In the genomic region with DNA sequence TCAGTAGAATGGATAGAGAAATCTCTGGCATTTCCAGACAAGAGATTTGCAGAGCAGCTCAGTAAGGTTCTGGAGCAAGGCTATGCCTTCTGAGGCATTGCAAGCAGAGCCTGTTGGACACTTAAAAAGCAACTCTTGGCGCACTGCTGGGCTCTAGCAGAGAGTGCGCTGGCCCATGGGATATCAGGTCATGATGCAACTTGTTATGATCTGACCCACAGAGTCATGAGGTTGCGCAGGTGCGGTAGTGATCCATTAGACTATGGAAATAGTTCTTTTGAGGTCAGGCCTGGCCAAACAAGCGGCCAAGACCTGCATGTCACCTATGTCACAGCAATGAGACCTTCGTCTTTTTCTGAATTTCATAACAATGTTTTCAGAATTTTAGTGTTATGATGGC, we compare ENCODE assay signal across 20 cellular contexts.
A peak's percentile ranks its signal among the peaks of the same experiment; 100 is the strongest.
DNase-seq lines count a peak whose midpoint lies in the region; TF ChIP-seq lines count a peak whose summit lies in the region.
"Had no signal": no experiment of that assay in that cellular context is flagged by ENCODE, and none has a peak within 500 bp of the region (broad histone marks: within the 10 kb centered on the region; RNA-seq: fewer than 3 reads in every experiment).

No MANE protein-coding gene starts in this region.

- no peaks in the 10 kb centered on the region for H3K36me3 ChIP-seq in skeletal muscle satellite cell (ENCODE audit: insufficient read depth, low read length)
- no peaks in the 10 kb centered on the region for H3K36me3 ChIP-seq in hepatocyte (replicated peaks; ENCODE audit: insufficient read depth, low read depth)
- H3K36me3 ChIP-seq: neural progenitor cell, thoracic aorta had no signal

- peak overlapping the region; percentile 85 for H3K9ac ChIP-seq in skeletal muscle satellite cell (ENCODE audit: low read depth, low read length)
- H3K9ac ChIP-seq: neural progenitor cell had no signal

- H2AFZ ChIP-seq in hepatocyte: no peak overlapping the region
- H2AFZ ChIP-seq: neural progenitor cell had no signal

- H3K9me3 ChIP-seq in skeletal muscle satellite cell (replicated peaks; ENCODE audit: low read length) (no peaks in the 10 kb centered on the region), hepatocyte (ENCODE audit: low read depth) (no peaks in the 10 kb centered on the region)
- H3K9me3 ChIP-seq: mucosa of descending colon, thoracic aorta had no signal

- peaks cover 21% of the 10 kb centered on the region for H3K36me3 Mint-ChIP-seq in HFFc6 (ENCODE audit: low read depth)
- no peaks in the 10 kb centered on the region for H3K36me3 Mint-ChIP-seq in activated T-helper 1 cell treated with anti-CD3 and anti-CD28 coated beads, Interleukin-12 subunit alpha, Interleukin-12 subunit beta, Interleukin-2, Interleukin-4 antibody, amounts not matched to agents 30 ng/mL and 10 ng/mL and 1 ng/mL, durations not matched to agents 14 hours and 24 hours and 36 hours (ENCODE audit: low read depth)
- H3K36me3 Mint-ChIP-seq: neural progenitor cell; stimulated activated effector memory CD8-positive, alpha-beta T cell treated with anti-CD3 and anti-CD28 coated beads, Interleukin-12 subunit alpha, Interleukin-12 subunit beta, amount 100 ng/mL, for 72 hours had no signal

- no peak overlapping the region for H3K4me3 Mint-ChIP-seq in HFFc6
- no peak overlapping the region for H3K4me3 Mint-ChIP-seq in activated T-helper 1 cell treated with anti-CD3 and anti-CD28 coated beads, Interleukin-12 subunit alpha, Interleukin-12 subunit beta, Interleukin-2, Interleukin-4 antibody, amounts not matched to agents 30 ng/mL and 10 ng/mL and 1 ng/mL, durations not matched to agents 14 hours and 24 hours and 36 hours
- H3K4me3 Mint-ChIP-seq: activated CD4-positive, alpha-beta T cell treated with anti-CD3 and anti-CD28 coated beads, Interleukin-2, amount 10 ng/mL, durations not matched to agents 24 days and 14 days; B cell; neural progenitor cell; stimulated activated effector memory CD8-positive, alpha-beta T cell treated with anti-CD3 and anti-CD28 coated beads, Interleukin-12 subunit alpha, Interleukin-12 subunit beta, amount 100 ng/mL, for 72 hours had no signal

- DNase-seq in HFFc6: no peak
- DNase-seq in amniotic epithelial cell (ENCODE audit: low read depth): peak; percentile 13
- DNase-seq in fibroblast of the aortic adventitia (ENCODE audit: low read depth): peak; percentile 14
- no peak for DNase-seq in activated T-helper 1 cell treated with anti-CD3 and anti-CD28 coated beads, Interleukin-12 subunit alpha, Interleukin-12 subunit beta, Interleukin-2, Interleukin-4 antibody, amounts not matched to agents 30 ng/mL and 10 ng/mL and 1 ng/mL, durations not matched to agents 14 hours and 24 hours and 36 hours (ENCODE audit: low spot score)
- no peak for DNase-seq in effector CD4-positive, alpha-beta T cell
- no peak for DNase-seq in hepatocyte (ENCODE audit: low spot score)
- DNase-seq: activated CD4-positive, alpha-beta T cell treated with anti-CD3 and anti-CD28 coated beads, Interleukin-2, amount 10 ng/mL, durations not matched to agents 24 days and 14 days; activated effector memory CD4-positive, alpha-beta T cell treated with anti-CD3 and anti-CD28 coated beads, Interleukin-2, amount 50 U/mL, for 16 hours; cerebellar nuclear complex; foreskin melanocyte; GOT3; NCI-H1105; NCI-H2081 treated with DMSO at 0.1 percent for 48 hours; NCI-H524 had no signal

- H3K27ac ChIP-seq in hepatocyte: no peak overlapping the region
- H3K27ac ChIP-seq: neural progenitor cell had no signal

- H3K4me1 ChIP-seq in skeletal muscle satellite cell (ENCODE audit: control insufficient read depth, insufficient read depth, low read length) (peaks cover 51% of the 10 kb centered on the region), hepatocyte (ENCODE audit: insufficient read depth) (peaks cover 3% of the 10 kb centered on the region)
- H3K4me1 ChIP-seq: neural progenitor cell had no signal

- H3K79me2 ChIP-seq in hepatocyte: no peaks in the 10 kb centered on the region

- H3K9me3 Mint-ChIP-seq in HFFc6: no peaks in the 10 kb centered on the region
- no peaks in the 10 kb centered on the region for H3K9me3 Mint-ChIP-seq in activated T-helper 1 cell treated with anti-CD3 and anti-CD28 coated beads, Interleukin-12 subunit alpha, Interleukin-12 subunit beta, Interleukin-2, Interleukin-4 antibody, amounts not matched to agents 30 ng/mL and 10 ng/mL and 1 ng/mL, durations not matched to agents 14 hours and 24 hours and 36 hours
- H3K9me3 Mint-ChIP-seq: activated CD4-positive, alpha-beta T cell treated with anti-CD3 and anti-CD28 coated beads, Interleukin-2, amount 10 ng/mL, durations not matched to agents 24 days and 14 days; neural progenitor cell; stimulated activated effector memory CD8-positive, alpha-beta T cell treated with anti-CD3 and anti-CD28 coated beads, Interleukin-12 subunit alpha, Interleukin-12 subunit beta, amount 100 ng/mL, for 72 hours had no signal

- peaks cover 73% of the 10 kb centered on the region for H3K4me1 Mint-ChIP-seq in HFFc6 (ENCODE audit: low read depth)
- H3K4me1 Mint-ChIP-seq in activated T-helper 1 cell treated with anti-CD3 and anti-CD28 coated beads, Interleukin-12 subunit alpha, Interleukin-12 subunit beta, Interleukin-2, Interleukin-4 antibody, amounts not matched to agents 30 ng/mL and 10 ng/mL and 1 ng/mL, durations not matched to agents 14 hours and 24 hours and 36 hours (ENCODE audit: low read depth): peaks cover 12% of the 10 kb centered on the region
- H3K4me1 Mint-ChIP-seq: B cell; stimulated activated effector memory CD8-positive, alpha-beta T cell treated with anti-CD3 and anti-CD28 coated beads, Interleukin-12 subunit alpha, Interleukin-12 subunit beta, amount 100 ng/mL, for 72 hours had no signal

- H3K27ac Mint-ChIP-seq in HFFc6: peak overlapping the region; percentile 87
- H3K27ac Mint-ChIP-seq in activated T-helper 1 cell treated with anti-CD3 and anti-CD28 coated beads, Interleukin-12 subunit alpha, Interleukin-12 subunit beta, Interleukin-2, Interleukin-4 antibody, amounts not matched to agents 30 ng/mL and 10 ng/mL and 1 ng/mL, durations not matched to agents 14 hours and 24 hours and 36 hours: no peak overlapping the region
- H3K27ac Mint-ChIP-seq: activated CD4-positive, alpha-beta T cell treated with anti-CD3 and anti-CD28 coated beads, Interleukin-2, amount 10 ng/mL, durations not matched to agents 24 days and 14 days; B cell; neural progenitor cell; stimulated activated effector memory CD8-positive, alpha-beta T cell treated with anti-CD3 and anti-CD28 coated beads, Interleukin-12 subunit alpha, Interleukin-12 subunit beta, amount 100 ng/mL, for 72 hours had no signal

- H3K9me2 ChIP-seq in hepatocyte (replicated peaks; ENCODE audit: insufficient read depth): no peaks in the 10 kb centered on the region

- TF ChIP-seq CTCF in HFFc6 (IDR thresholded peaks at IDR 0.05) (no peak), fibroblast of the aortic adventitia (IDR thresholded peaks at IDR 0.05; ENCODE audit: insufficient read depth, low read length) (no peak), hepatocyte (IDR thresholded peaks at IDR 0.05; ENCODE audit: poor library complexity) (no peak)

- peak overlapping the region; percentile 66 for H3K4me2 ChIP-seq in skeletal muscle satellite cell (ENCODE audit: low read length)
- no peak overlapping the region for H3K4me2 ChIP-seq in hepatocyte
- H3K4me2 ChIP-seq: neural progenitor cell had no signal

- H4K20me1 ChIP-seq in hepatocyte (ENCODE audit: insufficient read depth, poor library complexity, severe bottlenecking): no peaks in the 10 kb centered on the region

- H3K27me3 Mint-ChIP-seq in HFFc6 (ENCODE audit: insufficient read depth): no peaks in the 10 kb centered on the region
- no peaks in the 10 kb centered on the region for H3K27me3 Mint-ChIP-seq in activated T-helper 1 cell treated with anti-CD3 and anti-CD28 coated beads, Interleukin-12 subunit alpha, Interleukin-12 subunit beta, Interleukin-2, Interleukin-4 antibody, amounts not matched to agents 30 ng/mL and 10 ng/mL and 1 ng/mL, durations not matched to agents 14 hours and 24 hours and 36 hours (ENCODE audit: insufficient read depth)
- H3K27me3 Mint-ChIP-seq: activated CD4-positive, alpha-beta T cell treated with anti-CD3 and anti-CD28 coated beads, Interleukin-2, amount 10 ng/mL, durations not matched to agents 24 days and 14 days; B cell had no signal

- intact Hi-C loops in activated T-helper 1 cell treated with anti-CD3 and anti-CD28 coated beads, Interleukin-12 subunit alpha, Interleukin-12 subunit beta, Interleukin-2, Interleukin-4 antibody, amounts not matched to agents 30 ng/mL and 10 ng/mL and 1 ng/mL, durations not matched to agents 14 hours and 24 hours and 36 hours (cut with micrococcal nuclease): no loop called here

- H3K27me3 ChIP-seq in skeletal muscle satellite cell (ENCODE audit: control insufficient read depth, insufficient read depth, low read length) (no peaks in the 10 kb centered on the region), hepatocyte (no peaks in the 10 kb centered on the region)
- H3K27me3 ChIP-seq: neural progenitor cell had no signal

- H3K4me3 ChIP-seq in fibroblast of the aortic adventitia (ENCODE audit: low read depth, low read length): no peak overlapping the region
- H3K4me3 ChIP-seq in skeletal muscle satellite cell (ENCODE audit: low read length): no peak overlapping the region
- H3K4me3 ChIP-seq in hepatocyte: no peak overlapping the region
- H3K4me3 ChIP-seq: mucosa of descending colon, neural progenitor cell, thoracic aorta had no signal

- 95% methylated on average over 6 of the region's 6 CpGs for WGBS in hepatocyte (ENCODE audit: low lambda C conversion rate, missing lambda C conversion rate)

Comparison
In these comparisons a context has a peak if more than half of its experiments do, and no peak if none do; other contexts are left out.
1. DNase-seq: peak in amniotic epithelial cell (single experiment) and fibroblast of the aortic adventitia (single experiment); none in HFFc6 (single experiment), activated T-helper 1 cell treated with anti-CD3 and anti-CD28 coated beads, Interleukin-12 subunit alpha, Interleukin-12 subunit beta, Interleukin-2, Interleukin-4 antibody, amounts not matched to agents 30 ng/mL and 10 ng/mL and 1 ng/mL, durations not matched to agents 14 hours and 24 hours and 36 hours (single experiment), effector CD4-positive, alpha-beta T cell (single experiment) and hepatocyte (single experiment).